In genomic region chr15:74071645-74072044, GRCh38 we compare ENCODE assay signal across 12 cellular contexts. TPM values are rescaled to one million over a fixed set of nuclear protein-coding genes. Genes with fewer than 3 reads are reported as not detected.
"Had no signal": no experiment of that assay in that cellular context is flagged by ENCODE, and none has a peak within 500 bp of the region (broad histone marks: within the 10 kb centered on the region; RNA-seq: fewer than 3 reads in every experiment).

No MANE protein-coding gene starts in this region.

RNA-seq across cellular contexts. Expression of gene GOLGA6A, which starts 10.7 kb away (rescaled TPM):
- total RNA-seq: natural killer cell treated with Interleukin-12 subunit alpha and Interleukin-12 subunit beta and Interleukin-15 and Interleukin-18, amount 100 ng/mL, for 72 hours; neural crest cell; omental fat pad; pulmonary artery endothelial cell; right atrium auricular region; temporal lobe; upper lobe of right lung; urinary bladder had no signal
- polyA plus RNA-seq: smooth muscle cell, stomach had no signal

RNA-seq across cellular contexts. Expression of gene ISLR2, which starts 58.7 kb away (rescaled TPM):
- total RNA-seq: naive thymus-derived CD8-positive, alpha-beta T cell; natural killer cell treated with Interleukin-12 subunit alpha and Interleukin-12 subunit beta and Interleukin-15 and Interleukin-18, amount 100 ng/mL, for 72 hours; pulmonary artery endothelial cell; thoracic aorta had no signal
- polyA plus RNA-seq: naive thymus-derived CD8-positive, alpha-beta T cell had no signal
